10 cellular contexts compared by ENCODE assay signal in the genomic region with DNA sequence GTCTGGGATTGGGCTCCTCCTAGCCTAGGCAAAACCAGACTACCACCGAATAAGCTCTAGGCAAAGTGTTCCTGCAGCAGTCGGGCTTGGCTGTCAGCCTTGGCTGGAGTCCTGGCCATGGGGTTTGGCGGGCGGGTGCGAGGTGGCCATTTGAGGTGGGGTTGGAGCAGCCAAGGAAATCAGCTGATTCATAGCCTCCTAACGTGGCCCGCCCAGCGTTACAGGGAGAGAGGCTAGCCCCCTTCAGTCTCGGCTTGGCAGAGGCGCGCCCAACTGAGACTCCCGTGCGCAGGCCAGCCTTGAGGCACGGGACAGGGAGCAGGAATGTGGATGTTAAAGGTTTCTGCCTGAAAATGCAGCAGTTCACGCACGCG. TPM values are rescaled to one million over a fixed set of nuclear protein-coding genes. Genes with fewer than 3 reads are reported as not detected.
DNase-seq lines count a peak whose midpoint lies in the region; ATAC-seq and TF ChIP-seq lines count a peak whose summit lies in the region.
"Had no signal": no experiment of that assay in that cellular context is flagged by ENCODE, and none has a peak within 500 bp of the region (broad histone marks: within the 10 kb centered on the region; RNA-seq: fewer than 3 reads in every experiment).

No MANE protein-coding gene starts in this region.

- BruUV-seq in A673 (replicated peaks; lab: Mats Ljungman, UMichigan), result no TSS peak

- no peak overlapping the region for H3K4me3 Mint-ChIP-seq in activated T-helper 1 cell treated with anti-CD3 and anti-CD28 coated beads, Interleukin-12 subunit alpha, Interleukin-12 subunit beta, Interleukin-2, Interleukin-4 antibody, amounts not matched to agents 30 ng/mL and 10 ng/mL and 1 ng/mL, durations not matched to agents 14 hours and 24 hours and 36 hours

- no peak for ATAC-seq in GM21576 (IDR thresholded peaks at IDR 0.05; ENCODE audit: unreplicated experiment)
- ATAC-seq in GM19351 (IDR thresholded peaks at IDR 0.05; ENCODE audit: unreplicated experiment), result no peak

- H3K27ac Mint-ChIP-seq in activated T-helper 1 cell treated with anti-CD3 and anti-CD28 coated beads, Interleukin-12 subunit alpha, Interleukin-12 subunit beta, Interleukin-2, Interleukin-4 antibody, amounts not matched to agents 30 ng/mL and 10 ng/mL and 1 ng/mL, durations not matched to agents 14 hours and 24 hours and 36 hours, result no peak overlapping the region

- H3K27me3 Mint-ChIP-seq in activated T-helper 1 cell treated with anti-CD3 and anti-CD28 coated beads, Interleukin-12 subunit alpha, Interleukin-12 subunit beta, Interleukin-2, Interleukin-4 antibody, amounts not matched to agents 30 ng/mL and 10 ng/mL and 1 ng/mL, durations not matched to agents 14 hours and 24 hours and 36 hours (ENCODE audit: insufficient read depth), result peaks cover 78% of the 10 kb centered on the region

- H3K9me3 ChIP-seq in A673 (ENCODE audit: low read depth, low read length, poor library complexity, severe bottlenecking) (no peaks in the 10 kb centered on the region), Peyer's patch (no peaks in the 10 kb centered on the region), fibroblast of lung (ENCODE audit: control insufficient read depth, insufficient read depth, low read depth, low read length) (no peaks in the 10 kb centered on the region), mucosa of stomach (ENCODE audit: control insufficient read depth, low read length) (no peaks in the 10 kb centered on the region)

- peak overlapping the region; percentile 4 for H2AFZ ChIP-seq in fibroblast of lung (ENCODE audit: low read length)

- H3K36me3 ChIP-seq in A673 (ENCODE audit: insufficient read depth, low read length, poor library complexity, severe bottlenecking), result no peaks in the 10 kb centered on the region
- peaks cover 0 to 15% (median 0%) of the 10 kb centered on the region in 3 donors for H3K36me3 ChIP-seq in Peyer's patch
- H3K36me3 ChIP-seq in fibroblast of lung (ENCODE audit: control insufficient read depth, insufficient read depth, low read length), result peaks cover 5% of the 10 kb centered on the region
- H3K36me3 ChIP-seq in mucosa of stomach (ENCODE audit: control insufficient read depth, insufficient read depth, low read length), result no peaks in the 10 kb centered on the region

- peaks cover 12% of the 10 kb centered on the region for H3K4me1 Mint-ChIP-seq in activated T-helper 1 cell treated with anti-CD3 and anti-CD28 coated beads, Interleukin-12 subunit alpha, Interleukin-12 subunit beta, Interleukin-2, Interleukin-4 antibody, amounts not matched to agents 30 ng/mL and 10 ng/mL and 1 ng/mL, durations not matched to agents 14 hours and 24 hours and 36 hours (ENCODE audit: low read depth)

- H3K4me1 ChIP-seq in A673 (ENCODE audit: insufficient read depth, low read length, poor library complexity, severe bottlenecking) (no peaks in the 10 kb centered on the region), Peyer's patch (peaks cover 0 to 35% (median 2%) of the 10 kb centered on the region in 4 donors), fibroblast of lung (ENCODE audit: control insufficient read depth, extremely low read depth, insufficient read depth, low read length) (peaks cover 9% of the 10 kb centered on the region), mucosa of stomach (ENCODE audit: control insufficient read depth, insufficient read depth, low read length) (peaks cover 13% of the 10 kb centered on the region)

- TF ChIP-seq POLR2A in Peyer's patch (IDR thresholded peaks at IDR 0.05), result peak in 1 of 2 donors; percentile 29

- no peaks in the 10 kb centered on the region for H3K9me3 Mint-ChIP-seq in activated T-helper 1 cell treated with anti-CD3 and anti-CD28 coated beads, Interleukin-12 subunit alpha, Interleukin-12 subunit beta, Interleukin-2, Interleukin-4 antibody, amounts not matched to agents 30 ng/mL and 10 ng/mL and 1 ng/mL, durations not matched to agents 14 hours and 24 hours and 36 hours

- H3K27me3 ChIP-seq in A673 (replicated peaks; ENCODE audit: insufficient read depth, low read depth, low read length, poor library complexity) (peaks cover 67% of the 10 kb centered on the region), Peyer's patch (no peaks in the 10 kb centered on the region), fibroblast of lung (ENCODE audit: control insufficient read depth, insufficient read depth, low read length) (no peaks in the 10 kb centered on the region), mucosa of stomach (ENCODE audit: control insufficient read depth, insufficient read depth, low read length) (peaks cover 50% of the 10 kb centered on the region)

- no peak overlapping the region for H3K27ac ChIP-seq in A673 (ENCODE audit: low read depth, low read length, poor library complexity, severe bottlenecking)
- H3K27ac ChIP-seq in Peyer's patch, result peak overlapping the region; percentile 72 to 99 (median 92)
- H3K27ac ChIP-seq in fibroblast of lung (ENCODE audit: insufficient read depth, low read length), result peak overlapping the region; percentile 94
- H3K27ac ChIP-seq: BLaER1 treated with 17β-estradiol and CSF1 and Interleukin-3, amounts not matched to agents 10 nM and 100 nM; SK-N-MC had no signal

- no peak overlapping the region for H3K4me3 ChIP-seq in A673 (ENCODE audit: low read depth, low read length, poor library complexity, severe bottlenecking)
- peak overlapping the region; percentile 29 to 84 (median 58) for H3K4me3 ChIP-seq in Peyer's patch
- peak overlapping the region; percentile 40 to 93 (median 83) for H3K4me3 ChIP-seq in fibroblast of lung (replicated peaks in 1 of 4; ENCODE audit: control extremely low read depth in 1 of 4, insufficient read depth in 1 of 4, low read depth in 3 of 4, low read length in 4 of 4)
- no peak overlapping the region for H3K4me3 ChIP-seq in mucosa of stomach (ENCODE audit: low read length)
- H3K4me3 ChIP-seq: BLaER1 treated with 17β-estradiol and CSF1 and Interleukin-3, amounts not matched to agents 10 nM and 100 nM; SK-N-MC had no signal

- DNase-seq in A673 (ENCODE audit: low spot score) (peak; percentile 4), Peyer's patch (peak; percentile 28 to 82 (median 80)), fibroblast of lung (ENCODE audit: low read depth in 2 of 2) (peak; percentile 91), GM10266 (ENCODE audit: extremely low spot score) (no peak)
- DNase-seq in activated T-helper 1 cell treated with anti-CD3 and anti-CD28 coated beads, Interleukin-12 subunit alpha, Interleukin-12 subunit beta, Interleukin-2, Interleukin-4 antibody, amounts not matched to agents 30 ng/mL and 10 ng/mL and 1 ng/mL, durations not matched to agents 14 hours and 24 hours and 36 hours (ENCODE audit: low spot score), result no peak

- POLR2A ChIA-PET in A673 (lab: Charles Lee; ENCODE audit: low non-redundant PET), result no interaction called here

- H3K36me3 Mint-ChIP-seq in activated T-helper 1 cell treated with anti-CD3 and anti-CD28 coated beads, Interleukin-12 subunit alpha, Interleukin-12 subunit beta, Interleukin-2, Interleukin-4 antibody, amounts not matched to agents 30 ng/mL and 10 ng/mL and 1 ng/mL, durations not matched to agents 14 hours and 24 hours and 36 hours (ENCODE audit: low read depth), result no peaks in the 10 kb centered on the region

- H4K20me1 ChIP-seq in fibroblast of lung (ENCODE audit: control insufficient read depth, extremely low read depth, insufficient read depth, low read length), result no peaks in the 10 kb centered on the region
- H4K20me1 ChIP-seq: BLaER1 treated with 17β-estradiol and CSF1 and Interleukin-3, amounts not matched to agents 10 nM and 100 nM had no signal

- H3K4me2 ChIP-seq in fibroblast of lung (ENCODE audit: extremely low read depth, insufficient read depth, low read length), result peak overlapping the region; percentile 90

- no peak for TF ChIP-seq CTCF in A673 (conservative IDR thresholded peaks at IDR 0.05; ENCODE audit: low read depth, low read length)
- TF ChIP-seq CTCF in Peyer's patch (IDR thresholded peaks at IDR 0.05), result no peak
- TF ChIP-seq CTCF in fibroblast of lung (conservative IDR thresholded peaks at IDR 0.05 in 1 of 2, IDR thresholded peaks at IDR 0.05 in 1 of 2; ENCODE audit: low read depth in 1 of 2, low read length in 2 of 2), result no peak
- no peak for TF ChIP-seq CTCF in GM10266 (IDR thresholded peaks at IDR 0.05; ENCODE audit: control insufficient read depth, insufficient read depth, low read depth, missing control alignments)

- CTCF ChIA-PET in A673 (lab: Charles Lee), result interaction anchor here (2.1 kb wide), 1 partner anchor 240 kb away, joined by 5 read pairs; no protein-coding TSS in a partner anchor

- H3K79me2 ChIP-seq in fibroblast of lung (ENCODE audit: control insufficient read depth, insufficient read depth, low read length), result peaks cover 30% of the 10 kb centered on the region

- peak overlapping the region; percentile 93 for H3K9ac ChIP-seq in fibroblast of lung (ENCODE audit: insufficient read depth, low read length)
- H3K9ac ChIP-seq in mucosa of stomach (ENCODE audit: low read length), result peak overlapping the region; percentile 64
- H3K9ac ChIP-seq: BLaER1 treated with 17β-estradiol and CSF1 and Interleukin-3, amounts not matched to agents 10 nM and 100 nM had no signal

- intact Hi-C loops in A673 (cut with micrococcal nuclease; ENCODE audit: unreplicated experiment), result no loop called here
- intact Hi-C loops in activated T-helper 1 cell treated with anti-CD3 and anti-CD28 coated beads, Interleukin-12 subunit alpha, Interleukin-12 subunit beta, Interleukin-2, Interleukin-4 antibody, amounts not matched to agents 30 ng/mL and 10 ng/mL and 1 ng/mL, durations not matched to agents 14 hours and 24 hours and 36 hours (cut with micrococcal nuclease), result loop anchor here (5.0 kb wide), 1 partner anchor 264 kb away; no protein-coding TSS in a partner anchor

RNA-seq across cellular contexts. Expression of a gene that starts 1.9 kb away (rescaled TPM):
- total RNA-seq in A673 (2021), result 0.87 TPM in 1 of 2 replicates, not detected in the other
- 100 to 1,000 TPM in 3 of 4 donors, 10 to 100 TPM in 1; 37.1 to 474 (median 298) TPM for total RNA-seq in Peyer's patch
- 74.0 and 99.1 TPM in 2 replicates for total RNA-seq in fibroblast of lung
- 191 and 269 TPM in 2 replicates for polyA plus RNA-seq in fibroblast of lung
- polyA plus RNA-seq in fibroblast of lung (2012), result 97.4 and 142 TPM in 2 replicates
- polyA minus RNA-seq in fibroblast of lung (ENCODE audit: low replicate concordance), result 469 and 573 TPM in 2 replicates
- total RNA-seq in activated T-helper 1 cell treated with anti-CD3 and anti-CD28 coated beads, Interleukin-12 subunit alpha, Interleukin-12 subunit beta, Interleukin-2, Interleukin-4 antibody, amounts not matched to agents 30 ng/mL and 10 ng/mL and 1 ng/mL, durations not matched to agents 14 hours and 24 hours and 36 hours, result 0.54 and 1.6 TPM in 2 replicates

Comparison
In these comparisons a context has a peak if more than half of its experiments do, and no peak if none do; other contexts are left out.
1. DNase-seq: peak in A673 (single experiment), Peyer's patch (3 of 3) and fibroblast of lung (2 of 2); none in GM10266 (single experiment) and activated T-helper 1 cell treated with anti-CD3 and anti-CD28 coated beads, Interleukin-12 subunit alpha, Interleukin-12 subunit beta, Interleukin-2, Interleukin-4 antibody, amounts not matched to agents 30 ng/mL and 10 ng/mL and 1 ng/mL, durations not matched to agents 14 hours and 24 hours and 36 hours (single experiment).
2. H3K4me3 ChIP-seq: peak in Peyer's patch (4 of 4) and fibroblast of lung (4 of 4); none in A673 (single experiment) and mucosa of stomach (single experiment).
3. RNA of a gene that starts 1.9 kb away (total RNA-seq): 37.1 to 474 TPM in Peyer's patch and 74.0 to 99.1 TPM in fibroblast of lung; 0.54 to 1.6 TPM in activated T-helper 1 cell treated with anti-CD3 and anti-CD28 coated beads, Interleukin-12 subunit alpha, Interleukin-12 subunit beta, Interleukin-2, Interleukin-4 antibody, amounts not matched to agents 30 ng/mL and 10 ng/mL and 1 ng/mL, durations not matched to agents 14 hours and 24 hours and 36 hours and 0.87 TPM in A673; every median in the first group is over 10 times any median in the second.